Comparison of ENCODE assay signal across 24 cellular contexts in genomic region chr3:127531821-127532220, GRCh38.
"Had no signal": no experiment of that assay in that cellular context is flagged by ENCODE, and none has a peak within 500 bp of the region (broad histone marks: within the 10 kb centered on the region; RNA-seq: fewer than 3 reads in every experiment).

No MANE protein-coding gene starts in this region.

- H3K27ac Mint-ChIP-seq: activated B cell treated with CpG ODN at 0.5 μM for 24 hours; activated CD4-positive, alpha-beta memory T cell treated with anti-CD3 and anti-CD28 coated beads for 36 hours; activated CD4-positive, alpha-beta T cell treated with anti-CD3 and anti-CD28 coated beads, Interleukin-2, amount 10 ng/mL, durations not matched to agents 7 days and 5 days; activated naive CD4-positive, alpha-beta T cell treated with anti-CD3 and anti-CD28 coated beads for 36 hours; activated naive CD8-positive, alpha-beta T cell had no signal

- H3K9me3 Mint-ChIP-seq: activated B cell treated with CpG ODN at 0.5 μM for 24 hours; activated CD4-positive, alpha-beta T cell treated with anti-CD3 and anti-CD28 coated beads, Interleukin-2, amount 10 ng/mL, durations not matched to agents 7 days and 5 days; activated naive CD4-positive, alpha-beta T cell treated with anti-CD3 and anti-CD28 coated beads for 36 hours had no signal

- H3K4me3 ChIP-seq: adrenal gland, SJSA1 had no signal

- H3K27me3 Mint-ChIP-seq: activated CD4-positive, alpha-beta T cell treated with anti-CD3 and anti-CD28 coated beads, Interleukin-2, amount 10 ng/mL, durations not matched to agents 7 days and 5 days had no signal

- DNase-seq: activated B cell treated with CpG ODN at 0.5 μM for 24 hours; activated CD4-positive, alpha-beta memory T cell treated with anti-CD3 and anti-CD28 coated beads for 36 hours; activated CD4-positive, alpha-beta T cell treated with anti-CD3 and anti-CD28 coated beads, Interleukin-2, amount 10 ng/mL, durations not matched to agents 7 days and 5 days; activated CD8-positive, alpha-beta memory T cell treated with anti-CD3 and anti-CD28 coated beads, Interleukin-2, amount 50 U/mL, for 4 hours; activated gamma-delta T cell; activated naive CD4-positive, alpha-beta T cell treated with anti-CD3 and anti-CD28 coated beads for 36 hours; anterior cingulate cortex; caudate nucleus; Kasumi-1; KBM-7; NCI-H1105 treated with DMSO at 0.1 percent for 48 hours; NCI-H1436 treated with DMSO at 0.1 percent for 48 hours; NCI-H187; NCI-H2081; NCI-H510A treated with DMSO at 0.1 percent for 48 hours; NCI-H69; PC-3; SHP77; T-helper 2 cell; T1000 had no signal

- ATAC-seq: PC-3, SK-N-SH treated with all-trans-retinoic acid at 6 μM for 48 hours had no signal

- H3K4me1 Mint-ChIP-seq: activated CD4-positive, alpha-beta T cell treated with anti-CD3 and anti-CD28 coated beads, Interleukin-2, amount 10 ng/mL, durations not matched to agents 7 days and 5 days had no signal

- H3K4me1 ChIP-seq: adrenal gland, SJSA1 had no signal

- H3K36me3 Mint-ChIP-seq: activated CD4-positive, alpha-beta memory T cell treated with anti-CD3 and anti-CD28 coated beads for 36 hours; activated naive CD8-positive, alpha-beta T cell had no signal

- H3K9me3 ChIP-seq: adrenal gland, SJSA1 had no signal

- H3K36me3 ChIP-seq: adrenal gland, SJSA1 had no signal

- H3K27ac ChIP-seq: adrenal gland, SJSA1 had no signal

- H3K27me3 ChIP-seq: adrenal gland, SJSA1 had no signal

- H3K4me3 Mint-ChIP-seq: activated B cell treated with CpG ODN at 0.5 μM for 24 hours; activated CD4-positive, alpha-beta memory T cell treated with anti-CD3 and anti-CD28 coated beads for 36 hours; activated CD4-positive, alpha-beta T cell treated with anti-CD3 and anti-CD28 coated beads, Interleukin-2, amount 10 ng/mL, durations not matched to agents 7 days and 5 days; activated naive CD4-positive, alpha-beta T cell treated with anti-CD3 and anti-CD28 coated beads for 36 hours; activated naive CD8-positive, alpha-beta T cell had no signal
